9 cellular contexts compared by ENCODE assay signal in the genomic region with DNA sequence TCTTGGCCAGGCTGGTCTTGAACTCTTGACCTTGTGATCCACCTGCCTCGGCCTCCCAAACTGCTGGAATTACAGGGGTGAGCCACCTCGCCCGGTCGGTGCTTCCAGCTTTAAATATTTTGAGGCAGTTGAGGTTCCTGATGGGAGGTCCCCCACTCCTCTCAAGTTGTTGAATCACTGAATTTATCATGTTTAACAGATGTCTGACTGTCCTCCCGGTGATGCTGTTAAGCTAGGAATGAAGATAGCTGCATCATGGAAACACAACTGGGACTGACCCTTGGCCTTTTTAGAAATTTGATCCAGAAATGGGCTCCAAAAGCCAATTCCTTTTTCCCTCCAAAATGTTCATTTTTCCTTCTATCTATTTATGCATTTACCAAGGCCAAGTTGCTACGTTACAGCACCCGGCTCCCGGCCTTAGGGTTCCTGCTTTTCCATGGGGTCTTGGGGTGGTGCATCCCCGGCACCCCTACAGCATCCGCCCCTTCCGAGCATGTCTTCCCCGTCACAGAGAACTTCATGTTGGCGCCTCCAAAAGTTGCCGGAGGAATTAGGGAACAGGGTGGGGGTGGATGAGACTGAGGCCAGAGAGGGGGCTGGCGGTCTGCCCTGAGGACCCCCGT. TPM values are rescaled to one million over a fixed set of nuclear protein-coding genes. Genes with fewer than 3 reads are reported as not detected.
A peak's percentile ranks its signal among the peaks of the same experiment; 100 is the strongest.
DNase-seq lines count a peak whose midpoint lies in the region; ATAC-seq and TF ChIP-seq lines count a peak whose summit lies in the region.
"Had no signal": no experiment of that assay in that cellular context is flagged by ENCODE, and none has a peak within 500 bp of the region (broad histone marks: within the 10 kb centered on the region; RNA-seq: fewer than 3 reads in every experiment).

No MANE protein-coding gene starts in this region.

- H3K27ac ChIP-seq in heart right ventricle (peak overlapping the region in 5 of 10 donors; percentile 58 to 88 (median 63)), vagina (peak overlapping the region; percentile 80)
- H3K27ac ChIP-seq: neural progenitor cell had no signal

- TF ChIP-seq CTCF in heart right ventricle (IDR thresholded peaks at IDR 0.05) (no peak), vagina (IDR thresholded peaks at IDR 0.05) (no peak)

- WGBS in heart right ventricle, 2 donors, result 92 to 93% methylated on average over 16 of the region's 16 CpGs

- H3K4me1 ChIP-seq in heart right ventricle (peaks cover 2 to 46% (median 21%) of the 10 kb centered on the region in 9 donors), vagina (peaks cover 10% of the 10 kb centered on the region)
- H3K4me1 ChIP-seq: neural progenitor cell had no signal

- peak overlapping the region in 8 of 10 donors; percentile 33 to 67 (median 49) for H3K4me3 ChIP-seq in heart right ventricle
- peak overlapping the region in 1 of 2 donors; percentile 56 for H3K4me3 ChIP-seq in vagina
- H3K4me3 ChIP-seq: neural progenitor cell had no signal

- H3K27me3 Mint-ChIP-seq in activated T-helper 1 cell treated with anti-CD3 and anti-CD28 coated beads, Interleukin-12 subunit alpha, Interleukin-12 subunit beta, Interleukin-2, Interleukin-4 antibody, amounts not matched to agents 30 ng/mL and 10 ng/mL and 1 ng/mL, durations not matched to agents 14 hours and 24 hours and 36 hours (ENCODE audit: insufficient read depth), result peaks cover 3% of the 10 kb centered on the region

- peaks cover 2% of the 10 kb centered on the region for H3K36me3 Mint-ChIP-seq in activated T-helper 1 cell treated with anti-CD3 and anti-CD28 coated beads, Interleukin-12 subunit alpha, Interleukin-12 subunit beta, Interleukin-2, Interleukin-4 antibody, amounts not matched to agents 30 ng/mL and 10 ng/mL and 1 ng/mL, durations not matched to agents 14 hours and 24 hours and 36 hours (ENCODE audit: low read depth)

- H3K9me3 Mint-ChIP-seq in activated T-helper 1 cell treated with anti-CD3 and anti-CD28 coated beads, Interleukin-12 subunit alpha, Interleukin-12 subunit beta, Interleukin-2, Interleukin-4 antibody, amounts not matched to agents 30 ng/mL and 10 ng/mL and 1 ng/mL, durations not matched to agents 14 hours and 24 hours and 36 hours, result no peaks in the 10 kb centered on the region

- no peaks in the 10 kb centered on the region for H3K27me3 ChIP-seq in heart right ventricle
- no peaks in the 10 kb centered on the region for H3K27me3 ChIP-seq in vagina
- H3K27me3 ChIP-seq: neural progenitor cell had no signal

- peak overlapping the region; percentile 89 for H3K4me3 Mint-ChIP-seq in activated T-helper 1 cell treated with anti-CD3 and anti-CD28 coated beads, Interleukin-12 subunit alpha, Interleukin-12 subunit beta, Interleukin-2, Interleukin-4 antibody, amounts not matched to agents 30 ng/mL and 10 ng/mL and 1 ng/mL, durations not matched to agents 14 hours and 24 hours and 36 hours
- H3K4me3 Mint-ChIP-seq: neural progenitor cell had no signal

- peaks cover 26% of the 10 kb centered on the region for H3K4me1 Mint-ChIP-seq in activated T-helper 1 cell treated with anti-CD3 and anti-CD28 coated beads, Interleukin-12 subunit alpha, Interleukin-12 subunit beta, Interleukin-2, Interleukin-4 antibody, amounts not matched to agents 30 ng/mL and 10 ng/mL and 1 ng/mL, durations not matched to agents 14 hours and 24 hours and 36 hours (ENCODE audit: low read depth)

- H3K36me3 ChIP-seq in heart right ventricle (no peaks in the 10 kb centered on the region), vagina (no peaks in the 10 kb centered on the region)
- H3K36me3 ChIP-seq: neural progenitor cell had no signal

- DNase-seq in heart right ventricle (no peak), Right ventricle myocardium superior (no peak), left lobe of liver (ENCODE audit: low spot score) (no peak), vagina (ENCODE audit: extremely low spot score in 2 of 2) (no peak), kidney glomerular epithelial cell (lab: John Stamatoyannopoulos, UW) (no peak), NCI-H2029 (lab: John Stamatoyannopoulos, UW) (no peak)
- DNase-seq in activated T-helper 1 cell treated with anti-CD3 and anti-CD28 coated beads, Interleukin-12 subunit alpha, Interleukin-12 subunit beta, Interleukin-2, Interleukin-4 antibody, amounts not matched to agents 30 ng/mL and 10 ng/mL and 1 ng/mL, durations not matched to agents 14 hours and 24 hours and 36 hours (ENCODE audit: low spot score), result no peak
- DNase-seq in activated effector memory CD4-positive, alpha-beta T cell treated with Interleukin-2 at 50 U/mL for 16 hours, result no peak

- peak in 1 of 8 donors; percentile 7 for ATAC-seq in heart right ventricle
- ATAC-seq in Right ventricle myocardium superior (ENCODE audit: poor library complexity), result no peak
- peak; percentile 16 for ATAC-seq in left lobe of liver

- H3K9me3 ChIP-seq in heart right ventricle, result no peaks in the 10 kb centered on the region
- H3K9me3 ChIP-seq in vagina, result no peaks in the 10 kb centered on the region

- H3K27ac Mint-ChIP-seq in activated T-helper 1 cell treated with anti-CD3 and anti-CD28 coated beads, Interleukin-12 subunit alpha, Interleukin-12 subunit beta, Interleukin-2, Interleukin-4 antibody, amounts not matched to agents 30 ng/mL and 10 ng/mL and 1 ng/mL, durations not matched to agents 14 hours and 24 hours and 36 hours, result peak overlapping the region; percentile 72
- H3K27ac Mint-ChIP-seq: neural progenitor cell had no signal

- no peak for TF ChIP-seq POLR2A in vagina (IDR thresholded peaks at IDR 0.05)

- intact Hi-C loops in heart right ventricle (cut with DNase I) (no loop called here), Right ventricle myocardium superior (cut with DNase I) (loop anchor here (2.0 kb wide), 1 partner anchor 24 kb away; no protein-coding TSS in a partner anchor), vagina (cut with DNase I) (no loop called here)
- intact Hi-C loops in activated T-helper 1 cell treated with anti-CD3 and anti-CD28 coated beads, Interleukin-12 subunit alpha, Interleukin-12 subunit beta, Interleukin-2, Interleukin-4 antibody, amounts not matched to agents 30 ng/mL and 10 ng/mL and 1 ng/mL, durations not matched to agents 14 hours and 24 hours and 36 hours (cut with micrococcal nuclease), result loop anchor here (2.0 kb wide), 2 partner anchors 30 to 60 kb away; no protein-coding TSS in a partner anchor

RNA-seq across cellular contexts. Expression of a gene that starts 43.9 kb away (rescaled TPM):
- total RNA-seq in heart right ventricle, result 1 to 10 TPM in 1 of 10 donors, under 1 TPM in 7, not detected in 2; 0.08 to 2.0 (median 0.41) TPM
- under 1 TPM in 1 of 2 donors, not detected in 1; 0.35 TPM for polyA plus RNA-seq in heart right ventricle
- 0.35 TPM for total RNA-seq in Right ventricle myocardium superior
- total RNA-seq in activated T-helper 1 cell treated with anti-CD3 and anti-CD28 coated beads, Interleukin-12 subunit alpha, Interleukin-12 subunit beta, Interleukin-2, Interleukin-4 antibody, amounts not matched to agents 30 ng/mL and 10 ng/mL and 1 ng/mL, durations not matched to agents 14 hours and 24 hours and 36 hours, result 0.70 and 1.6 TPM in 2 replicates
- 0.65 TPM for total RNA-seq in left lobe of liver
- 1.7 TPM for total RNA-seq in vagina

Comparison
In these comparisons a context has a peak if more than half of its experiments do, and no peak if none do; other contexts are left out.
1. intact Hi-C loops: an anchor here in Right ventricle myocardium superior (2.0 kb wide) and activated T-helper 1 cell treated with anti-CD3 and anti-CD28 coated beads, Interleukin-12 subunit alpha, Interleukin-12 subunit beta, Interleukin-2, Interleukin-4 antibody, amounts not matched to agents 30 ng/mL and 10 ng/mL and 1 ng/mL, durations not matched to agents 14 hours and 24 hours and 36 hours (2.0 kb wide); none called in heart right ventricle and vagina.